ENCODE assay signal across 20 cellular contexts in genomic region chr10:12177642-12178041, GRCh38. TPM values are rescaled to one million over a fixed set of nuclear protein-coding genes. Genes with fewer than 3 reads are reported as not detected.
DNase-seq lines count a peak whose midpoint lies in the region; ATAC-seq, FAIRE-seq and TF ChIP-seq lines count a peak whose summit lies in the region.
"Had no signal": no experiment of that assay in that cellular context is flagged by ENCODE, and none has a peak within 500 bp of the region (broad histone marks: within the 10 kb centered on the region; RNA-seq: fewer than 3 reads in every experiment).

No MANE protein-coding gene starts in this region.

- H3K9me3 ChIP-seq in astrocyte (ENCODE audit: insufficient read depth, low read depth, low read length), result no peaks in the 10 kb centered on the region
- H3K9me3 ChIP-seq: adrenal gland, esophagus squamous epithelium, thyroid gland had no signal

- H3K4me2 ChIP-seq in astrocyte (ENCODE audit: low read length), result peak overlapping the region; percentile 13

- H2AFZ ChIP-seq in astrocyte (ENCODE audit: low read depth, low read length), result no peak overlapping the region

- no peak for FAIRE-seq in astrocyte (lab: Jason Lieb, UNC)

- peaks cover 12% of the 10 kb centered on the region for H3K36me3 Mint-ChIP-seq in activated T-cell treated with anti-CD3 and anti-CD28 coated beads, Interleukin-2, amount 50 U/mL, for 4 hours (ENCODE audit: insufficient read depth)
- peaks cover 15% of the 10 kb centered on the region for H3K36me3 Mint-ChIP-seq in astrocyte (ENCODE audit: low read depth, unreplicated experiment)

- no peaks in the 10 kb centered on the region for H3K27me3 Mint-ChIP-seq in activated T-cell treated with anti-CD3 and anti-CD28 coated beads, Interleukin-2, amount 50 U/mL, for 4 hours (ENCODE audit: low read depth)
- no peaks in the 10 kb centered on the region for H3K27me3 Mint-ChIP-seq in astrocyte (ENCODE audit: low read depth, unreplicated experiment)
- H3K27me3 Mint-ChIP-seq: CD4-positive, alpha-beta T cell had no signal

- no peaks in the 10 kb centered on the region for H3K79me2 ChIP-seq in astrocyte (ENCODE audit: insufficient read depth, low read length)

- no peak for ATAC-seq in activated T-cell treated with anti-CD3 and anti-CD28 coated beads, Interleukin-2, amount 50 U/mL, for 4 hours
- no peak for ATAC-seq in GM19035 (IDR thresholded peaks at IDR 0.05; ENCODE audit: unreplicated experiment)
- ATAC-seq: K562 had no signal

- no peaks in the 10 kb centered on the region for H4K20me1 ChIP-seq in astrocyte (ENCODE audit: insufficient read depth, low read length)

- H3K36me3 ChIP-seq in astrocyte (ENCODE audit: insufficient read depth, low read length), result peaks cover 21% of the 10 kb centered on the region

- no peak overlapping the region for H3K27ac ChIP-seq in astrocyte (ENCODE audit: low read depth, low read length)
- H3K27ac ChIP-seq: adrenal gland, esophagus squamous epithelium, thyroid gland had no signal

- H3K27ac Mint-ChIP-seq in astrocyte (ENCODE audit: unreplicated experiment), result peak overlapping the region; percentile 68

- H3K4me1 ChIP-seq in astrocyte (ENCODE audit: insufficient read depth, low read length), result peaks cover 8% of the 10 kb centered on the region
- H3K4me1 ChIP-seq: adrenal gland, thyroid gland had no signal

- DNase-seq in activated T-cell treated with anti-CD3 and anti-CD28 coated beads, Interleukin-2, amount 50 U/mL, for 48 hours, result peak; percentile 33 to 55
- DNase-seq in activated T-cell treated with anti-CD3 and anti-CD28 coated beads, Interleukin-2, amount 50 U/mL, for 4 hours, result no peak
- DNase-seq in HT1080 (ENCODE audit: low read depth), result peak; percentile 88
- peak; percentile 25 for DNase-seq in astrocyte (ENCODE audit: low read depth)
- peak; percentile 49 for DNase-seq in renal cortical epithelial cell (ENCODE audit: low read depth)
- DNase-seq in activated CD4-positive, CD25-positive, alpha-beta regulatory T cell (lab: John Stamatoyannopoulos, UW), result no peak
- no peak for DNase-seq in NCI-H146 treated with DMSO at 0.1 percent for 48 hours (lab: John Stamatoyannopoulos, UW; ENCODE audit: unreplicated experiment)
- DNase-seq: activated CD8-positive, alpha-beta memory T cell treated with anti-CD3 and anti-CD28 coated beads for 24 hours; activated effector memory CD4-positive, alpha-beta T cell treated with anti-CD3 and anti-CD28 coated beads, Interleukin-2, amount 50 U/mL, for 16 hours; adrenal gland; caudate nucleus; CD4-positive, alpha-beta T cell; effector CD8-positive, alpha-beta T cell; esophagus squamous epithelium; glutamatergic neuron; NCI-H1092; NCI-H510A; thyroid gland had no signal

- H3K9me3 Mint-ChIP-seq in activated T-cell treated with anti-CD3 and anti-CD28 coated beads, Interleukin-2, amount 50 U/mL, for 4 hours, result no peaks in the 10 kb centered on the region
- no peaks in the 10 kb centered on the region for H3K9me3 Mint-ChIP-seq in astrocyte (ENCODE audit: unreplicated experiment)
- H3K9me3 Mint-ChIP-seq: CD4-positive, alpha-beta T cell had no signal

- no peak overlapping the region for H3K4me3 ChIP-seq in astrocyte (ENCODE audit: insufficient read depth, low read depth, low read length)
- H3K4me3 ChIP-seq: adrenal gland, esophagus squamous epithelium, K562, thyroid gland had no signal

- H3K9ac ChIP-seq in astrocyte (ENCODE audit: low read length), result no peak overlapping the region

- H3K4me3 Mint-ChIP-seq in activated T-cell treated with anti-CD3 and anti-CD28 coated beads, Interleukin-2, amount 50 U/mL, for 4 hours, result no peak overlapping the region
- H3K4me3 Mint-ChIP-seq in astrocyte (ENCODE audit: unreplicated experiment), result no peak overlapping the region
- H3K4me3 Mint-ChIP-seq: CD4-positive, alpha-beta T cell had no signal

- H3K27me3 ChIP-seq in astrocyte (ENCODE audit: insufficient read depth, low read length), result no peaks in the 10 kb centered on the region
- H3K27me3 ChIP-seq: adrenal gland, esophagus squamous epithelium, thyroid gland had no signal

- TF ChIP-seq CTCF in astrocyte (IDR thresholded peaks at IDR 0.05; ENCODE audit: insufficient read depth, low read depth, low read length), result no peak

- H3K4me1 Mint-ChIP-seq in activated T-cell treated with anti-CD3 and anti-CD28 coated beads, Interleukin-2, amount 50 U/mL, for 4 hours (ENCODE audit: low read depth), result peaks cover 24% of the 10 kb centered on the region
- H3K4me1 Mint-ChIP-seq in astrocyte (ENCODE audit: low read depth, unreplicated experiment), result peaks cover 4% of the 10 kb centered on the region

RNA-seq across cellular contexts. Expression of gene NUDT5, which starts 18.0 kb away (rescaled TPM):
- total RNA-seq in activated T-cell treated with anti-CD3 and anti-CD28 coated beads, Interleukin-2, amount 50 U/mL, for 4 hours, result 100 to 1,000 TPM; 104 to 109 (median 105) TPM
- total RNA-seq in HT1080 (2014; rRNA removed; shearing (Covaris generic)), result 139 and 144 TPM in 2 replicates
- 127 and 137 TPM in 2 replicates for polyA plus RNA-seq in HT1080 (2015; cell fraction: cytosol; rRNA removed)
- polyA plus RNA-seq in HT1080 (2015; cell fraction: nucleus; rRNA removed), result 114 and 122 TPM in 2 replicates
- total RNA-seq in astrocyte (84.1 and 85.2 TPM in 2 replicates), renal cortical epithelial cell (90.3 and 91.0 TPM in 2 replicates)

RNA-seq across cellular contexts. Expression of gene CDC123, which starts 18.3 kb away (rescaled TPM):
- 100 to 1,000 TPM; 155 to 187 (median 158) TPM for total RNA-seq in activated T-cell treated with anti-CD3 and anti-CD28 coated beads, Interleukin-2, amount 50 U/mL, for 4 hours
- 356 and 469 TPM in 2 replicates for total RNA-seq in HT1080 (2014; rRNA removed; shearing (Covaris generic))
- 164 and 177 TPM in 2 replicates for polyA plus RNA-seq in HT1080 (2015; cell fraction: cytosol; rRNA removed)
- 120 and 122 TPM in 2 replicates for polyA plus RNA-seq in HT1080 (2015; cell fraction: nucleus; rRNA removed)
- total RNA-seq in astrocyte, result 107 and 110 TPM in 2 replicates
- total RNA-seq in renal cortical epithelial cell, result 161 and 186 TPM in 2 replicates

RNA-seq across cellular contexts. Expression of gene SEC61A2, which starts 48.2 kb away (rescaled TPM):
- total RNA-seq in activated T-cell treated with anti-CD3 and anti-CD28 coated beads, Interleukin-2, amount 50 U/mL, for 4 hours, result 1 to 10 TPM; 6.3 to 9.5 (median 9.4) TPM
- total RNA-seq in HT1080 (2014; rRNA removed; shearing (Covaris generic)), result 2.9 and 4.9 TPM in 2 replicates
- polyA plus RNA-seq in HT1080 (2015; cell fraction: cytosol; rRNA removed), result 8.4 and 8.9 TPM in 2 replicates
- 19.8 and 22.2 TPM in 2 replicates for polyA plus RNA-seq in HT1080 (2015; cell fraction: nucleus; rRNA removed)
- total RNA-seq in astrocyte, result 14.3 and 17.6 TPM in 2 replicates
- 9.4 and 17.5 TPM in 2 replicates for total RNA-seq in renal cortical epithelial cell

Comparison
In these comparisons a context has a peak if more than half of its experiments do, and no peak if none do; other contexts are left out.
1. DNase-seq: peak in activated T-cell treated with anti-CD3 and anti-CD28 coated beads, Interleukin-2, amount 50 U/mL, for 48 hours (2 of 2), HT1080 (single experiment), astrocyte (single experiment) and renal cortical epithelial cell (single experiment); none in activated T-cell treated with anti-CD3 and anti-CD28 coated beads, Interleukin-2, amount 50 U/mL, for 4 hours (single experiment), activated CD4-positive, CD25-positive, alpha-beta regulatory T cell (0 of 4) and NCI-H146 treated with DMSO at 0.1 percent for 48 hours (single experiment).